ENCODE assay signal across 1 cellular context in the genomic region with DNA sequence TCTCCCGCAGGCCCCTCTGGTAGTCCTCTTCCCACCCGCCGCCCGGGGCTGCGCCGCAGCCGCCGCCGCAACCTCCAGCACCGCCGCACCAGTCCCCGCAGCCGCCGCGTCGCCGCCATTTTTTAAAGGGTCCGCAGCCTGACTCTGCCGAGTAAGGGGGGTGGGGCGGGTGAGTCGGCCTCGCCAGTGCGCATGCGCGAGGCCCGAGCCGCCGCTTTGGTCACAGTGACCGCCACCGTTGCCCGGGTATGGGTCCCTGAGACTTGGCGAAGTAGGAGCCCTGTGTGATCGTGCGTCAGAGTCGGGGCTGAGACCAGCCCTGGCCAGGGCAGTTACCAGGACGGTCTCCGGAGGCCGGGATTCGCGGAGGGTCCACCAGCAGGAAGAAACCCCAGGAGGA.
TF ChIP-seq lines count a peak whose summit lies in the region.

No MANE protein-coding gene starts in this region.

TF ChIP-seq in H1, 55 proteins besides CTCF, POLR2A, EP300 and RAD21 (continued from another document):
- TF ChIP-seq NRF1 (IDR thresholded peaks at IDR 0.05; ENCODE audit: low read depth, low read length) = peak; percentile 57
TF ChIP-seq in H1: peak in this region for 4; not testable (repeated sequence) for 51.
